Comparison of ENCODE assay signal across 10 cellular contexts in the genomic region with DNA sequence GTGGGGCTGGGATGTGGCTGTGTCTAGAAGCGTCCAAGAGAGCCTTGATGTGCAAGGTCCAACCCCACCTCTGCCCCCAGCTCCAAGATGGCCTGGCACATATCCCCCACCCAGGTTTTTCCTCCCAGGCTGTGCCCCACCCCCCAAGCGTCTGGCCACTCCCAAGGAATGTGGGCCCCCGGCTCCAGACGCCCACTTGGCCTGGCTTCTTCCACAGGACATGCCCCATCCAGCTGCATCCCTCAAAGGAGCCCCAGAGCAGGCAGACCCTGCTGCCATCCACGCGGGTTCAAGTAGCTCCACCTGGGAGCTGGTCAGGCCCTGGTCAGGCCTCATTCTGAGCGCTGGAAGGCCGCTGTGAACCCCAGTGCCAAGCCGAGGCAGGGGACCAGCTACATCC. TPM values are rescaled to one million over a fixed set of nuclear protein-coding genes. Genes with fewer than 3 reads are reported as not detected.
DNase-seq lines count a peak whose midpoint lies in the region; ATAC-seq and TF ChIP-seq lines count a peak whose summit lies in the region.
"Had no signal": no experiment of that assay in that cellular context is flagged by ENCODE, and none has a peak within 500 bp of the region (broad histone marks: within the 10 kb centered on the region; RNA-seq: fewer than 3 reads in every experiment).

No MANE protein-coding gene starts in this region.

- no peaks in the 10 kb centered on the region for H3K9me3 Mint-ChIP-seq in CD4-positive, alpha-beta T cell
- H3K9me3 Mint-ChIP-seq: activated B cell treated with CpG ODN at 0.5 μM for 24 hours had no signal

- CTCF ChIA-PET in CD4-positive, alpha-beta T cell (lab: Charles Lee) = no interaction called here

- intact Hi-C loops in CD4-positive, alpha-beta T cell (cut with DNase I, micrococcal nuclease) = no loop called here

- no peak for ATAC-seq in CD4-positive, alpha-beta T cell (ENCODE audit: poor library complexity)
- no peak for ATAC-seq in gastroesophageal sphincter
- ATAC-seq: left colon had no signal

- no CpG with 5 or more reads among the region's 9 CpGs for WGBS in gastroesophageal sphincter (ENCODE audit: low coverage in 1 of 2), 2 donors

- no peak overlapping the region for H3K4me3 Mint-ChIP-seq in CD4-positive, alpha-beta T cell

- H3K36me3 ChIP-seq in adipocyte (ENCODE audit: control insufficient read depth, insufficient read depth, low read length, severe bottlenecking) (no peaks in the 10 kb centered on the region), gastroesophageal sphincter (peaks cover 0 to 10% of the 10 kb centered on the region in 2 donors), stomach smooth muscle (ENCODE audit: control insufficient read depth in 2 of 2, insufficient read depth in 2 of 2, low read length in 2 of 2) (peaks cover 6 to 8% of the 10 kb centered on the region in 2 donors), MG63 (peaks cover under 1% of the 10 kb centered on the region; the same call in 1 of the 2 replicates)

- TF ChIP-seq EP300 in gastroesophageal sphincter (IDR thresholded peaks at IDR 0.05) = no peak

- H3K9ac ChIP-seq in adipocyte (ENCODE audit: low read length) (peak overlapping the region; percentile 75), stomach smooth muscle (ENCODE audit: low read length in 2 of 2) (peak overlapping the region; percentile 60 to 65)

- H3K36me3 Mint-ChIP-seq in CD4-positive, alpha-beta T cell (ENCODE audit: low read depth) = peaks cover 6% of the 10 kb centered on the region

- POLR2A ChIA-PET in CD4-positive, alpha-beta T cell (lab: Charles Lee) = no interaction called here

- H3K9me3 ChIP-seq in CD4-positive, alpha-beta T cell (ENCODE audit: control insufficient read depth, low read length) = no peaks in the 10 kb centered on the region
- H3K9me3 ChIP-seq in adipocyte (ENCODE audit: control insufficient read depth, low read length) = no peaks in the 10 kb centered on the region
- H3K9me3 ChIP-seq in gastroesophageal sphincter = no peaks in the 10 kb centered on the region
- H3K9me3 ChIP-seq in stomach smooth muscle (ENCODE audit: control insufficient read depth in 2 of 2, low read length in 2 of 2) = no peaks in the 10 kb centered on the region
- no peaks in the 10 kb centered on the region for H3K9me3 ChIP-seq in MG63

- H3K27ac ChIP-seq in CD4-positive, alpha-beta T cell (ENCODE audit: low read depth, low read length) = no peak overlapping the region
- H3K27ac ChIP-seq in gastroesophageal sphincter (peak overlapping the region in 3 of 4 donors; percentile 82 to 91 (median 90)), stomach smooth muscle (ENCODE audit: low read length) (peak overlapping the region; percentile 94)

- H3K4me3 ChIP-seq in adipocyte (ENCODE audit: low read length) (peak overlapping the region; percentile 38), gastroesophageal sphincter (no peak overlapping the region), stomach smooth muscle (ENCODE audit: low read length in 2 of 2) (peak overlapping the region; percentile 9 to 55), MG63 (no peak overlapping the region)

- H3K4me1 ChIP-seq in adipocyte (ENCODE audit: control insufficient read depth, insufficient read depth, low read length) (peaks cover 68% of the 10 kb centered on the region), gastroesophageal sphincter (peaks cover 0 to 93% (median 50%) of the 10 kb centered on the region in 3 donors), stomach smooth muscle (ENCODE audit: control insufficient read depth, insufficient read depth, low read length) (peaks cover 70% of the 10 kb centered on the region)

- H3K4me1 Mint-ChIP-seq in CD4-positive, alpha-beta T cell (ENCODE audit: low read depth) = peaks cover 57% of the 10 kb centered on the region

- no peak for TF ChIP-seq CTCF in CD4-positive, alpha-beta T cell (IDR thresholded peaks at IDR 0.05)
- TF ChIP-seq CTCF in gastroesophageal sphincter (IDR thresholded peaks at IDR 0.05) = no peak

- no peaks in the 10 kb centered on the region for H3K27me3 ChIP-seq in CD4-positive, alpha-beta T cell (ENCODE audit: control insufficient read depth, insufficient read depth, low read length)
- no peaks in the 10 kb centered on the region for H3K27me3 ChIP-seq in adipocyte (replicated peaks; ENCODE audit: control insufficient read depth, insufficient read depth, low read length)
- H3K27me3 ChIP-seq in gastroesophageal sphincter = no peaks in the 10 kb centered on the region
- H3K27me3 ChIP-seq in stomach smooth muscle (ENCODE audit: control insufficient read depth in 1 of 2, insufficient read depth in 2 of 2, low read length in 2 of 2) = no peaks in the 10 kb centered on the region
- H3K27me3 ChIP-seq in MG63 = no peaks in the 10 kb centered on the region

- H3K27me3 Mint-ChIP-seq in CD4-positive, alpha-beta T cell = no peaks in the 10 kb centered on the region
- H3K27me3 Mint-ChIP-seq: activated B cell treated with CpG ODN at 0.5 μM for 24 hours had no signal

- no peak for TF ChIP-seq POLR2A in gastroesophageal sphincter (IDR thresholded peaks at IDR 0.05)

- DNase-seq in CD4-positive, alpha-beta T cell = no peak
- peak; percentile 29 for DNase-seq in adipocyte (ENCODE audit: low read depth)
- no peak for DNase-seq in superior temporal gyrus (ENCODE audit: extremely low spot score)
- no peak for DNase-seq in SW 1271 (lab: John Stamatoyannopoulos, UW)
- DNase-seq in MG63 = no peak
- DNase-seq in stimulated activated CD4-positive, alpha-beta T cell treated with anti-CD3 and anti-CD28 coated beads, Interleukin-15, amount 100 ng/mL, for 24 hours = no peak

- peak overlapping the region; percentile 33 for H3K27ac Mint-ChIP-seq in CD4-positive, alpha-beta T cell
- H3K27ac Mint-ChIP-seq: activated B cell treated with CpG ODN at 0.5 μM for 24 hours had no signal

RNA-seq across cellular contexts. Expression of a gene that starts 3.2 kb away (rescaled TPM):
- 1 to 10 TPM; 4.8 to 4.9 TPM for total RNA-seq in CD4-positive, alpha-beta T cell
- 1 to 10 TPM; 3.4 to 7.1 (median 3.8) TPM for total RNA-seq in gastroesophageal sphincter
- total RNA-seq in MG63 (2014; rRNA removed; shearing (Covaris generic); ENCODE audit: low replicate concordance) = 3.1 and 3.9 TPM in 2 replicates

RNA-seq across cellular contexts. Expression of a gene that starts 26.7 kb away (rescaled TPM):
- total RNA-seq in CD4-positive, alpha-beta T cell = 1 to 10 TPM in 1 of 2 experiments, under 1 TPM in 1; 0.34 to 1.0 TPM
- total RNA-seq in gastroesophageal sphincter = 10 to 100 TPM in 1 of 4 donors, 1 to 10 TPM in 3; 1.6 to 11.6 (median 3.2) TPM
- total RNA-seq in MG63 (2014; rRNA removed; shearing (Covaris generic); ENCODE audit: low replicate concordance) = not detected in 2 replicates

RNA-seq across cellular contexts. Expression of a gene that starts 43.6 kb away (rescaled TPM):
- total RNA-seq in CD4-positive, alpha-beta T cell = 10 to 100 TPM; 25.0 to 29.5 TPM
- total RNA-seq in gastroesophageal sphincter = 10 to 100 TPM; 22.2 to 25.7 (median 24.3) TPM
- total RNA-seq in MG63 (2014; rRNA removed; shearing (Covaris generic); ENCODE audit: low replicate concordance) = 6.6 and 10.2 TPM in 2 replicates

Comparison
In these comparisons a context has a peak if more than half of its experiments do, and no peak if none do; other contexts are left out.
1. H3K4me3 ChIP-seq: peak in adipocyte (single experiment) and stomach smooth muscle (2 of 2); none in gastroesophageal sphincter (0 of 2) and MG63 (single experiment).